9 cellular contexts compared by ENCODE assay signal in genomic region chr3:133506215-133506901, GRCh38.
DNase-seq lines count a peak whose midpoint lies in the region; ATAC-seq and TF ChIP-seq lines count a peak whose summit lies in the region.
"Had no signal": no experiment of that assay in that cellular context is flagged by ENCODE, and none has a peak within 500 bp of the region (broad histone marks: within the 10 kb centered on the region; RNA-seq: fewer than 3 reads in every experiment).

No MANE protein-coding gene starts in this region.

- peak; percentile 98 for ATAC-seq in GM18511 (IDR thresholded peaks at IDR 0.05; ENCODE audit: unreplicated experiment)
- ATAC-seq in GM21723 (IDR thresholded peaks at IDR 0.05; ENCODE audit: unreplicated experiment): peak; percentile 95
- peak; percentile 97 to 98 for ATAC-seq in stimulated activated naive B cell treated with anti-CD40 and anti-IgM and Interleukin-4, amounts not matched to agents 10 μg/mL and 1 μg/mL and 100 μg/mL, for 72 hours (replicated peaks)

- in situ Hi-C loops in ACHN (cut with HindIII; ENCODE audit: low pct_ligation_motif_present, low pct_unique_long_range_greater_than_20kb, low sequenced_read_pairs): no loop called here

- DNase-seq in NOMO-1 treated with DMSO at 0.1 percent for 48 hours (lab: John Stamatoyannopoulos, UW; ENCODE audit: unreplicated experiment) (peak; percentile 85), epithelial cell of esophagus (ENCODE audit: low read depth) (peak; percentile 8), SHP77 treated with DMSO at 0.1 percent for 48 hours (lab: John Stamatoyannopoulos, UW) (no peak), NCI-H2171 treated with DMSO at 0.1 percent for 48 hours (lab: John Stamatoyannopoulos, UW) (no peak), ACHN (no peak)
- peak; percentile 26 for DNase-seq in stimulated activated naive B cell treated with anti-CD40 and anti-IgM and Interleukin-4, amounts not matched to agents 10 μg/mL and 1 μg/mL and 100 μg/mL, for 72 hours
- DNase-seq: heart left ventricle had no signal

- no peaks in the 10 kb centered on the region for H3K36me3 Mint-ChIP-seq in stimulated activated naive B cell treated with anti-CD40 and anti-IgM and Interleukin-4, amounts not matched to agents 10 μg/mL and 1 μg/mL and 100 μg/mL, for 72 hours

- H3K9me3 Mint-ChIP-seq in stimulated activated naive B cell treated with anti-CD40 and anti-IgM and Interleukin-4, amounts not matched to agents 10 μg/mL and 1 μg/mL and 100 μg/mL, for 72 hours: no peaks in the 10 kb centered on the region

- no peak for TF ChIP-seq CTCF in epithelial cell of esophagus (IDR thresholded peaks at IDR 0.05; ENCODE audit: insufficient read depth, low read depth, low read length, missing control alignments)

- H3K4me3 ChIP-seq in epithelial cell of esophagus (ENCODE audit: low read length): no peak overlapping the region

- no peaks in the 10 kb centered on the region for H3K27me3 Mint-ChIP-seq in stimulated activated naive B cell treated with anti-CD40 and anti-IgM and Interleukin-4, amounts not matched to agents 10 μg/mL and 1 μg/mL and 100 μg/mL, for 72 hours

- peak overlapping the region; percentile 49 to 74 for H3K4me3 Mint-ChIP-seq in stimulated activated naive B cell treated with anti-CD40 and anti-IgM and Interleukin-4, amounts not matched to agents 10 μg/mL and 1 μg/mL and 100 μg/mL, for 72 hours

- H3K27ac Mint-ChIP-seq in stimulated activated naive B cell treated with anti-CD40 and anti-IgM and Interleukin-4, amounts not matched to agents 10 μg/mL and 1 μg/mL and 100 μg/mL, for 72 hours: peak overlapping the region; percentile 81

- peaks cover 10 to 15% of the 10 kb centered on the region in 2 donors for H3K4me1 Mint-ChIP-seq in stimulated activated naive B cell treated with anti-CD40 and anti-IgM and Interleukin-4, amounts not matched to agents 10 μg/mL and 1 μg/mL and 100 μg/mL, for 72 hours

Comparison
In these comparisons a context has a peak if more than half of its experiments do, and no peak if none do; other contexts are left out.
1. DNase-seq: peak in NOMO-1 treated with DMSO at 0.1 percent for 48 hours (single experiment), epithelial cell of esophagus (single experiment) and stimulated activated naive B cell treated with anti-CD40 and anti-IgM and Interleukin-4, amounts not matched to agents 10 μg/mL and 1 μg/mL and 100 μg/mL, for 72 hours (single experiment); none in SHP77 treated with DMSO at 0.1 percent for 48 hours (single experiment), NCI-H2171 treated with DMSO at 0.1 percent for 48 hours (single experiment) and ACHN (single experiment).
2. Peak in every context shown above with its lines, with median percentiles within 50 percentile points of each other: ATAC-seq.